ENCODE assay signal across 8 cellular contexts in the genomic region with DNA sequence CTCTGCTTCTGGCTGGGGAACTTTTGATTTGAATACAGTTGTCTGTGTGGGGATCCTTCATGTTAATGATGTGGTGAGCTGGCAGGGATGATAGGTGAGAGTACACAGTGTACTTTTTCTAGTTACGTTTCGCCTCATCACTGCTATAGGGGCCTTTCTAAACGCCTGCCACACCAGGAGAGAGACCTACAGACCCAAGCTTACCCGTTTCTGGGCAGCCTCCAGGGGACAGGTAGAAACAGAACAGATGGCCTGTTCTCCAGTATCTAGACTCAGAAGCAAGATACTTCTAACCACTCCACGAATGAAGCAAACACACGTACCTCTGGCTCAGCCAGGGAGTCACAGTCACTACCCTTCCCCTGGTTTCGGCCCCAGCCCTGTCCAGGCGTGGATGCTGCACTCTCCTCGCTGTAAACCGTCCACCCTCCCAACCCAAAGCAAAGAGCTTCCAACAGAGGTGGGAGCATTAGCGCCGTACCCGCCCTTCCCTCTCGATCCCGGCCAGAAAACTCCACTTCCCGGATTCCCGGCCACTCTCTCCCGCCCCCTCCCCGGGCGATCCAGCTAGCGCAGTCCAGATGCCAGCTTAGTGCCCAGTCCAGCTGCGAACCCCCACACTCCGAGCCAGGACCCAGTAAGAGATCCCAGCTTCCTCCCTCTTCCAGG. TPM values are rescaled to one million over a fixed set of nuclear protein-coding genes. Genes with fewer than 3 reads are reported as not detected.
DNase-seq lines count a peak whose midpoint lies in the region; ATAC-seq, FAIRE-seq and TF ChIP-seq lines count a peak whose summit lies in the region.

No MANE protein-coding gene starts in this region.

- TSS peak; percentile 37 for BruUV-seq in K562 (replicated peaks; lab: Mats Ljungman, UMichigan)

- H3K27ac Mint-ChIP-seq in immature natural killer cell, result peak overlapping the region; percentile 74 to 92 (median 86)

- H3K79me2 ChIP-seq in K562 (ENCODE audit: control insufficient read depth, insufficient read depth, low read length), result peaks cover 67% of the 10 kb centered on the region

- peak; percentile 51 for ATAC-seq in HG02759 (IDR thresholded peaks at IDR 0.05; ENCODE audit: unreplicated experiment)
- peak; percentile 25 for ATAC-seq in K562

- H3K4me2 ChIP-seq in K562 (ENCODE audit: insufficient read depth, low read length), result peak overlapping the region; percentile 89

- H3K27ac ChIP-seq in K562 (ENCODE audit: extremely low read depth, low read depth, low read length), result peak overlapping the region; percentile 80

- no peak for TF ChIP-seq RAD21 in K562 (CRISPR knock-in tag; conservative IDR thresholded peaks at IDR 0.05 in 1 of 2, IDR thresholded peaks at IDR 0.05 in 1 of 2)

- H3K27me3 Mint-ChIP-seq in immature natural killer cell (ENCODE audit: low read depth in 3 of 3), result peaks cover 0 to 3% (median 1%) of the 10 kb centered on the region in 3 donors

- POLR2A ChIA-PET in K562 (lab: Yijun Ruan, JAX), result interaction anchor here (1.2 to 4.0 kb wide), 8 partner anchors 10 to 449 kb away, joined by 3 to 35 read pairs (median 6); no protein-coding TSS in a partner anchor

- no peak for TF ChIP-seq POLR2A in K562 (conservative IDR thresholded peaks at IDR 0.05)

- intact Hi-C loops in K562 (cut with micrococcal nuclease), result loop anchor here (5.0 kb wide), 1 partner anchor 127 kb away; no protein-coding TSS in a partner anchor

- TF ChIP-seq EP300 in K562 (IDR thresholded peaks at IDR 0.05; ENCODE audit: low read length), result no peak

- CTCF ChIA-PET in K562 (lab: Yijun Ruan, JAX; ENCODE audit: low intra/inter-chr PET ratio), result interaction anchor here (1.5 kb wide), 1 partner anchor 24 kb away, joined by 4 read pairs; no protein-coding TSS in a partner anchor

- H3K4me1 ChIP-seq in NT2/D1 (ENCODE audit: insufficient read depth, insufficient read length) (no peaks in the 10 kb centered on the region), K562 (replicated peaks in 1 of 2; ENCODE audit: control insufficient read depth in 2 of 2, insufficient read depth in 2 of 2, low read length in 2 of 2) (peaks cover 19 to 34% of the 10 kb centered on the region in 2 experiments)

- TF ChIP-seq CTCF in GM13977 (IDR thresholded peaks at IDR 0.05; ENCODE audit: extremely low read depth, insufficient read depth, missing control alignments) (no peak), K562 (IDR thresholded peaks at IDR 0.05 in 2 of 3, conservative IDR thresholded peaks at IDR 0.05 in 1 of 3; ENCODE audit: insufficient read depth in 2 of 3, low read depth in 1 of 3, low read length in 3 of 3) (no peak)

- peaks cover 56 to 78% of the 10 kb centered on the region in 2 donors for H3K4me1 Mint-ChIP-seq in immature natural killer cell

- in situ Hi-C loops in GM13977 (cut with MboI; ENCODE audit: low pct_unique_long_range_greater_than_20kb, low sequenced_read_pairs, unreplicated experiment) (loop anchor here (25.0 kb wide), 1 partner anchor 268 kb away; no protein-coding TSS in a partner anchor), K562 (cut with MboI) (no loop called here)

- peak overlapping the region; percentile 88 for H2AFZ ChIP-seq in K562 (ENCODE audit: low read depth, low read length)

- H3K9ac ChIP-seq in NT2/D1 (ENCODE audit: insufficient read length, low read depth) (peak overlapping the region; percentile 93), K562 (ENCODE audit: insufficient read depth in 1 of 2, low read depth in 2 of 2, low read length in 2 of 2) (peak overlapping the region; percentile 79 to 99)

- H3K36me3 ChIP-seq in NT2/D1 (ENCODE audit: insufficient read depth, insufficient read length, low read length), result peaks cover 12% of the 10 kb centered on the region
- peaks cover 28% of the 10 kb centered on the region for H3K36me3 ChIP-seq in K562 (ENCODE audit: control insufficient read depth, insufficient read depth, low read length)

- H3K9me1 ChIP-seq in K562 (ENCODE audit: control insufficient read depth, insufficient read depth, low read length), result no peaks in the 10 kb centered on the region

- WGBS in K562 (ENCODE audit: insufficient coverage, low coverage, missing lambda C conversion rate), result 2% methylated on average over 20 of the region's 23 CpGs

- no peak for FAIRE-seq in K562 (lab: Jason Lieb, UNC)

- H4K20me1 ChIP-seq in K562 (replicated peaks; ENCODE audit: control insufficient read depth, insufficient read depth, low read length), result 0 out of 2 replicates have a peak, but pooled peaks cover 8% of the 10 kb centered on the region

- peak overlapping the region; percentile 95 to 97 (median 96) for H3K4me3 Mint-ChIP-seq in immature natural killer cell

- peak overlapping the region; percentile 90 for H3K4me3 ChIP-seq in NT2/D1 (ENCODE audit: insufficient read length, low read depth)
- H3K4me3 ChIP-seq in K562, result peak overlapping the region; percentile 86

- H3K27me3 ChIP-seq in NT2/D1 (ENCODE audit: insufficient read depth, insufficient read length) (no peaks in the 10 kb centered on the region), K562 (ENCODE audit: control insufficient read depth in 2 of 2, insufficient read depth in 2 of 2, low read length in 2 of 2) (no peaks in the 10 kb centered on the region)

- H3K9me3 ChIP-seq in NT2/D1 (ENCODE audit: insufficient read depth, low read length) (no peaks in the 10 kb centered on the region), K562 (replicated peaks; ENCODE audit: control insufficient read depth, insufficient read depth, low read depth, low read length) (no peaks in the 10 kb centered on the region)

- H3K9me3 Mint-ChIP-seq in immature natural killer cell, result no peaks in the 10 kb centered on the region

- DNase-seq in A172 (ENCODE audit: low spot score) (peak; percentile 11), GM13977 (ENCODE audit: low spot score) (peak; percentile 79), NT2/D1 (ENCODE audit: low read depth, low spot score) (no peak), K562 (ENCODE audit: extremely low read depth in 1 of 4, low spot score in 3 of 4) (peak in 1 of 4 experiments; percentile 45), immature natural killer cell (peak in 1 of 3 donors; percentile 17), NCI-H446 (lab: John Stamatoyannopoulos, UW) (no peak)
- DNase-seq in stimulated activated CD4-positive, alpha-beta T cell treated with anti-CD3 and anti-CD28 coated beads, Interleukin-15, amount 100 ng/mL, for 24 hours, result peak; percentile 71

- H3K36me3 Mint-ChIP-seq in immature natural killer cell, result no peaks in the 10 kb centered on the region

TF ChIP-seq in K562, 482 proteins besides CTCF, POLR2A, EP300 and RAD21 (continues in another document):
- TF ChIP-seq, protein P1, sequence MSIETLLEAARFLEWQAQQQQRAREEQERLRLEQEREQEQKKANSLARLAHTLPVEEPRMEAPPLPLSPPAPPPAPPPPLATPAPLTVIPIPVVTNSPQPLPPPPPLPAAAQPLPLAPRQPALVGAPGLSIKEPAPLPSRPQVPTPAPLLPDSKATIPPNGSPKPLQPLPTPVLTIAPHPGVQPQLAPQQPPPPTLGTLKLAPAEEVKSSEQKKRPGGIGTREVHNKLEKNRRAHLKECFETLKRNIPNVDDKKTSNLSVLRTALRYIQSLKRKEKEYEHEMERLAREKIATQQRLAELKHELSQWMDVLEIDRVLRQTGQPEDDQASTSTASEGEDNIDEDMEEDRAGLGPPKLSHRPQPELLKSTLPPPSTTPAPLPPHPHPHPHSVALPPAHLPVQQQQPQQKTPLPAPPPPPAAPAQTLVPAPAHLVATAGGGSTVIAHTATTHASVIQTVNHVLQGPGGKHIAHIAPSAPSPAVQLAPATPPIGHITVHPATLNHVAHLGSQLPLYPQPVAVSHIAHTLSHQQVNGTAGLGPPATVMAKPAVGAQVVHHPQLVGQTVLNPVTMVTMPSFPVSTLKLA (conservative IDR thresholded peaks at IDR 0.05), result 0 out of 4 replicates have a peak, but pooled peaks have one; percentile 10 to 23
- TF ChIP-seq, protein P2, sequence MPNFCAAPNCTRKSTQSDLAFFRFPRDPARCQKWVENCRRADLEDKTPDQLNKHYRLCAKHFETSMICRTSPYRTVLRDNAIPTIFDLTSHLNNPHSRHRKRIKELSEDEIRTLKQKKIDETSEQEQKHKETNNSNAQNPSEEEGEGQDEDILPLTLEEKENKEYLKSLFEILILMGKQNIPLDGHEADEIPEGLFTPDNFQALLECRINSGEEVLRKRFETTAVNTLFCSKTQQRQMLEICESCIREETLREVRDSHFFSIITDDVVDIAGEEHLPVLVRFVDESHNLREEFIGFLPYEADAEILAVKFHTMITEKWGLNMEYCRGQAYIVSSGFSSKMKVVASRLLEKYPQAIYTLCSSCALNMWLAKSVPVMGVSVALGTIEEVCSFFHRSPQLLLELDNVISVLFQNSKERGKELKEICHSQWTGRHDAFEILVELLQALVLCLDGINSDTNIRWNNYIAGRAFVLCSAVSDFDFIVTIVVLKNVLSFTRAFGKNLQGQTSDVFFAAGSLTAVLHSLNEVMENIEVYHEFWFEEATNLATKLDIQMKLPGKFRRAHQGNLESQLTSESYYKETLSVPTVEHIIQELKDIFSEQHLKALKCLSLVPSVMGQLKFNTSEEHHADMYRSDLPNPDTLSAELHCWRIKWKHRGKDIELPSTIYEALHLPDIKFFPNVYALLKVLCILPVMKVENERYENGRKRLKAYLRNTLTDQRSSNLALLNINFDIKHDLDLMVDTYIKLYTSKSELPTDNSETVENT (CRISPR knock-in tag; IDR thresholded peaks at IDR 0.05), result no peak
- no peak for TF ChIP-seq MCM7 (IDR thresholded peaks at IDR 0.05)

RNA-seq across cellular contexts. Expression of a gene that starts 1.2 kb away (rescaled TPM):
- 16.7 and 18.2 TPM in 2 replicates for total RNA-seq in A172 (2014; rRNA removed; shearing (Covaris generic))
- 10.1 and 39.9 TPM in 2 replicates for total RNA-seq in K562 (2011; cell fraction: chromatin; rRNA removed; ENCODE audit: low replicate concordance)
- total RNA-seq in K562 (2011; cell fraction: nucleolus; rRNA removed), result 6.3 and 11.8 TPM in 2 replicates
- total RNA-seq in K562 (2011; cell fraction: nucleoplasm; rRNA removed), result 20.5 and 31.5 TPM in 2 replicates
- total RNA-seq in K562 (2014; rRNA removed) (13.4 and 15.9 TPM in 2 replicates), K562 (2014; rRNA removed; fragmentation: Illumina TruSeq; extraction: Trizol) (22.6 and 24.1 TPM in 2 replicates), K562 (2015; rRNA removed; fragmentation: Illumina TruSeq; extraction: Trizol) (20.6 and 20.9 TPM in 2 replicates), K562 (2021) (41.0 and 42.4 TPM in 2 replicates)
- polyA plus RNA-seq in K562 (2011; rRNA removed) (21.9 and 23.4 TPM in 2 replicates), K562 (2014; fragmentation: Illumina TruSeq; extraction: Trizol) (22.7 and 27.8 TPM in 2 replicates), K562 (2014; fragmentation: Nextera tagmentation; extraction: Ambion mirVana) (10 to 100 TPM; 10.4 to 12.7 TPM), K562 (2014; rRNA removed) (16.0 and 18.4 TPM in 2 replicates), immature natural killer cell (1 to 10 TPM; 1.6 to 3.5 (median 1.8) TPM)
- 17.6 and 19.3 TPM in 2 replicates for polyA plus RNA-seq in K562 (2011; cell fraction: cytosol; rRNA removed)
- polyA plus RNA-seq in K562 (2011; cell fraction: nucleus; rRNA removed), result 11.8 and 16.6 TPM in 2 replicates
- polyA plus RNA-seq in K562 (2012), result 14.5 and 19.0 TPM in 2 replicates
- 54.4 and 56.6 TPM in 2 replicates for polyA minus RNA-seq in K562 (2011; rRNA and poly(A)+ RNA removed)
- polyA minus RNA-seq in K562 (2011; cell fraction: cytosol; rRNA and poly(A)+ RNA removed), result 24.9 and 32.8 TPM in 2 replicates
- polyA minus RNA-seq in K562 (2011; cell fraction: nucleus; rRNA and poly(A)+ RNA removed), result 14.0 and 25.5 TPM in 2 replicates

Comparison
In these comparisons a context has a peak if more than half of its experiments do, and no peak if none do; other contexts are left out.
1. DNase-seq: peak in A172 (single experiment), GM13977 (single experiment) and stimulated activated CD4-positive, alpha-beta T cell treated with anti-CD3 and anti-CD28 coated beads, Interleukin-15, amount 100 ng/mL, for 24 hours (single experiment); none in NT2/D1 (single experiment) and NCI-H446 (0 of 2).